Comparison of ENCODE assay signal across 1 cellular context in genomic region chr20:33719277-33719988, GRCh38.
TF ChIP-seq lines count a peak whose summit lies in the region.

No MANE protein-coding gene starts in this region.

TF ChIP-seq in HepG2, 621 proteins besides CTCF, POLR2A, EP300 and RAD21 (continued from another document):
- TF ChIP-seq, protein P1, sequence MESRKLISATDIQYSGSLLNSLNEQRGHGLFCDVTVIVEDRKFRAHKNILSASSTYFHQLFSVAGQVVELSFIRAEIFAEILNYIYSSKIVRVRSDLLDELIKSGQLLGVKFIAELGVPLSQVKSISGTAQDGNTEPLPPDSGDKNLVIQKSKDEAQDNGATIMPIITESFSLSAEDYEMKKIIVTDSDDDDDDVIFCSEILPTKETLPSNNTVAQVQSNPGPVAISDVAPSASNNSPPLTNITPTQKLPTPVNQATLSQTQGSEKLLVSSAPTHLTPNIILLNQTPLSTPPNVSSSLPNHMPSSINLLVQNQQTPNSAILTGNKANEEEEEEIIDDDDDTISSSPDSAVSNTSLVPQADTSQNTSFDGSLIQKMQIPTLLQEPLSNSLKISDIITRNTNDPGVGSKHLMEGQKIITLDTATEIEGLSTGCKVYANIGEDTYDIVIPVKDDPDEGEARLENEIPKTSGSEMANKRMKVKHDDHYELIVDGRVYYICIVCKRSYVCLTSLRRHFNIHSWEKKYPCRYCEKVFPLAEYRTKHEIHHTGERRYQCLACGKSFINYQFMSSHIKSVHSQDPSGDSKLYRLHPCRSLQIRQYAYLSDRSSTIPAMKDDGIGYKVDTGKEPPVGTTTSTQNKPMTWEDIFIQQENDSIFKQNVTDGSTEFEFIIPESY (CRISPR knock-in tag; IDR thresholded peaks at IDR 0.05): no peak
- TF ChIP-seq ZBTB40 (IDR thresholded peaks at IDR 0.05): no peak
- 0 out of 2 replicates have a peak, but pooled peaks have one; percentile 47 for TF ChIP-seq ZBTB40 (CRISPR knock-in tag; IDR thresholded peaks at IDR 0.05)
- 0 out of 2 replicates have a peak, but pooled peaks have one; percentile 80 for TF ChIP-seq ZNF572 (CRISPR knock-in tag; IDR thresholded peaks at IDR 0.05)
- TF ChIP-seq CHD4 (IDR thresholded peaks at IDR 0.05; ENCODE audit: borderline replicate concordance, low read length): peak; percentile 94
- no peak for TF ChIP-seq JARID2 (CRISPR knock-in tag; IDR thresholded peaks at IDR 0.05; ENCODE audit: insufficient replicate concordance)
- no peak for TF ChIP-seq ZNF260 (CRISPR knock-in tag; IDR thresholded peaks at IDR 0.05; ENCODE audit: borderline replicate concordance, low read depth)
- no peak for TF ChIP-seq JUN (CRISPR knock-in tag; IDR thresholded peaks at IDR 0.05)
- TF ChIP-seq, protein P2, sequence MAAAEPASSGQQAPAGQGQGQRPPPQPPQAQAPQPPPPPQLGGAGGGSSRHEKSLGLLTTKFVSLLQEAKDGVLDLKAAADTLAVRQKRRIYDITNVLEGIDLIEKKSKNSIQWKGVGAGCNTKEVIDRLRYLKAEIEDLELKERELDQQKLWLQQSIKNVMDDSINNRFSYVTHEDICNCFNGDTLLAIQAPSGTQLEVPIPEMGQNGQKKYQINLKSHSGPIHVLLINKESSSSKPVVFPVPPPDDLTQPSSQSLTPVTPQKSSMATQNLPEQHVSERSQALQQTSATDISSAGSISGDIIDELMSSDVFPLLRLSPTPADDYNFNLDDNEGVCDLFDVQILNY (CRISPR knock-in tag; conservative IDR thresholded peaks at IDR 0.05): no peak
- TF ChIP-seq ZNF549 (CRISPR knock-in tag; IDR thresholded peaks at IDR 0.05): no peak
- TF ChIP-seq, protein P3, sequence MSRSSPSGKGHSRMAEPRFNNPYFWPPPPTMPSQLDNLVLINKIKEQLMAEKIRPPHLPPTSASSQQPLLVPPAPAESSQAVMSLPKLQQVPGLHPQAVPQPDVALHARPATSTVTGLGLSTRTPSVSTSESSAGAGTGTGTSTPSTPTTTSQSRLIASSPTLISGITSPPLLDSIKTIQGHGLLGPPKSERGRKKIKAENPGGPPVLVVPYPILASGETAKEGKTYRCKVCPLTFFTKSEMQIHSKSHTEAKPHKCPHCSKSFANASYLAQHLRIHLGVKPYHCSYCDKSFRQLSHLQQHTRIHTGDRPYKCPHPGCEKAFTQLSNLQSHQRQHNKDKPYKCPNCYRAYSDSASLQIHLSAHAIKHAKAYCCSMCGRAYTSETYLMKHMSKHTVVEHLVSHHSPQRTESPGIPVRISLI (CRISPR knock-in tag; IDR thresholded peaks at IDR 0.05; ENCODE audit: borderline replicate concordance): no peak; the same call in 1 of the 2 replicates
- TF ChIP-seq, protein P4, sequence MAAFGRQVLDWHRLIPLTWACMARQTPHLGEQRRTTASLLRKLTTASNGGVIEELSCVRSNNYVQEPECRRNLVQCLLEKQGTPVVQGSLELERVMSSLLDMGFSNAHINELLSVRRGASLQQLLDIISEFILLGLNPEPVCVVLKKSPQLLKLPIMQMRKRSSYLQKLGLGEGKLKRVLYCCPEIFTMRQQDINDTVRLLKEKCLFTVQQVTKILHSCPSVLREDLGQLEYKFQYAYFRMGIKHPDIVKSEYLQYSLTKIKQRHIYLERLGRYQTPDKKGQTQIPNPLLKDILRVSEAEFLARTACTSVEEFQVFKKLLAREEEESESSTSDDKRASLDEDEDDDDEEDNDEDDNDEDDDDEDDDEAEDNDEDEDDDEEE (CRISPR knock-in tag; IDR thresholded peaks at IDR 0.05): no peak
- no peak for TF ChIP-seq TRIM24 (CRISPR knock-in tag; IDR thresholded peaks at IDR 0.05)
- no peak for TF ChIP-seq ZNF782 (CRISPR knock-in tag; IDR thresholded peaks at IDR 0.05; ENCODE audit: borderline replicate concordance)
- TF ChIP-seq ZNF17 (CRISPR knock-in tag; IDR thresholded peaks at IDR 0.05): no peak
- 0 out of 4 replicates have a peak, but pooled peaks of 1 of the 2 experiments have one; percentile 33 for TF ChIP-seq HMGXB4 (CRISPR knock-in tag; IDR thresholded peaks at IDR 0.05; ENCODE audit: borderline replicate concordance in 1 of 2, low read depth in 1 of 2)
- no peak for TF ChIP-seq DBP (CRISPR knock-in tag; IDR thresholded peaks at IDR 0.05; ENCODE audit: not compliant biosample characterization)
- TF ChIP-seq DNMT1 (CRISPR knock-in tag; IDR thresholded peaks at IDR 0.05): no peak
- TF ChIP-seq TFE3 (CRISPR knock-in tag; IDR thresholded peaks at IDR 0.05): no peak
- TF ChIP-seq USF2 (IDR thresholded peaks at IDR 0.05; ENCODE audit: low read depth, low read length): no peak
- TF ChIP-seq USF2 (CRISPR knock-in tag; IDR thresholded peaks at IDR 0.05; ENCODE audit: borderline replicate concordance): no peak
- TF ChIP-seq, protein P5, sequence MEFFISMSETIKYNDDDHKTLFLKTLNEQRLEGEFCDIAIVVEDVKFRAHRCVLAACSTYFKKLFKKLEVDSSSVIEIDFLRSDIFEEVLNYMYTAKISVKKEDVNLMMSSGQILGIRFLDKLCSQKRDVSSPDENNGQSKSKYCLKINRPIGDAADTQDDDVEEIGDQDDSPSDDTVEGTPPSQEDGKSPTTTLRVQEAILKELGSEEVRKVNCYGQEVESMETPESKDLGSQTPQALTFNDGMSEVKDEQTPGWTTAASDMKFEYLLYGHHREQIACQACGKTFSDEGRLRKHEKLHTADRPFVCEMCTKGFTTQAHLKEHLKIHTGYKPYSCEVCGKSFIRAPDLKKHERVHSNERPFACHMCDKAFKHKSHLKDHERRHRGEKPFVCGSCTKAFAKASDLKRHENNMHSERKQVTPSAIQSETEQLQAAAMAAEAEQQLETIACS (CRISPR knock-in tag; IDR thresholded peaks at IDR 0.05): no peak
- peak; percentile 59 for TF ChIP-seq TBX2 (CRISPR knock-in tag; IDR thresholded peaks at IDR 0.05; ENCODE audit: borderline replicate concordance)
- no peak for TF ChIP-seq RCOR2 (CRISPR knock-in tag; IDR thresholded peaks at IDR 0.05)
- no peak for TF ChIP-seq CEBPG (CRISPR knock-in tag; IDR thresholded peaks at IDR 0.05)
- no peak for TF ChIP-seq HNF1B (CRISPR knock-in tag; IDR thresholded peaks at IDR 0.05)
- no peak for TF ChIP-seq ZNF335 (CRISPR knock-in tag; IDR thresholded peaks at IDR 0.05)
